8 cellular contexts compared by ENCODE assay signal in genomic region chr22:20319745-20320658, GRCh38. TPM values are rescaled to one million over a fixed set of nuclear protein-coding genes. Genes with fewer than 3 reads are reported as not detected.
DNase-seq lines count a peak whose midpoint lies in the region; ATAC-seq and TF ChIP-seq lines count a peak whose summit lies in the region.

TSS of gene DGCR6L (minus strand) at chr22:20320060. CDS start at chr22:20319988, 72 bp downstream.

- H3K27ac Mint-ChIP-seq in stimulated activated naive CD8-positive, alpha-beta T cell treated with anti-CD3 and anti-CD28 coated beads, Interleukin-15, amount 100 ng/mL, for 72 hours = peak within 1 kb of the TSS; percentile 94 to 98

- peak within 1 kb of the TSS; percentile 93 to 100 for H3K4me3 Mint-ChIP-seq in stimulated activated naive CD8-positive, alpha-beta T cell treated with anti-CD3 and anti-CD28 coated beads, Interleukin-15, amount 100 ng/mL, for 72 hours

- H3K9me2 ChIP-seq in neural cell (ENCODE audit: insufficient read depth, low read length) = no peaks in the 10 kb centered on the region

- TF ChIP-seq EP300 in neural cell (conservative IDR thresholded peaks at IDR 0.05; ENCODE audit: poor library complexity, severe bottlenecking) = no peak

- H3K4me2 ChIP-seq in neural cell (ENCODE audit: low read length) = peak within 1 kb of the TSS; percentile 68

- peak within 1 kb of the TSS; percentile 90 for H3K9ac ChIP-seq in neural cell (ENCODE audit: low read length)

- H3K27me3 Mint-ChIP-seq in stimulated activated naive CD8-positive, alpha-beta T cell treated with anti-CD3 and anti-CD28 coated beads, Interleukin-15, amount 100 ng/mL, for 72 hours = no peaks in the 10 kb centered on the region

- H3F3A ChIP-seq in neural cell (ENCODE audit: insufficient read depth, low read length, poor library complexity, severe bottlenecking) = no peaks in the 10 kb centered on the region

- no peaks in the 10 kb centered on the region for H3K9me3 Mint-ChIP-seq in stimulated activated naive CD8-positive, alpha-beta T cell treated with anti-CD3 and anti-CD28 coated beads, Interleukin-15, amount 100 ng/mL, for 72 hours

- H3K4me3 ChIP-seq in SJCRH30 (peak within 1 kb of the TSS; percentile 99), foreskin fibroblast (ENCODE audit: low read depth in 1 of 2, low read length in 2 of 2) (peak within 1 kb of the TSS; percentile 67 to 95), neural cell (ENCODE audit: low read length) (peak within 1 kb of the TSS; percentile 96)

- H3K4me1 Mint-ChIP-seq in stimulated activated naive CD8-positive, alpha-beta T cell treated with anti-CD3 and anti-CD28 coated beads, Interleukin-15, amount 100 ng/mL, for 72 hours = peaks cover 78% of the 10 kb centered on the region

- H2AFZ ChIP-seq in neural cell (ENCODE audit: low read depth, low read length) = peak within 1 kb of the TSS; percentile 82

- no peak for TF ChIP-seq CTCF in foreskin fibroblast (IDR thresholded peaks at IDR 0.05; ENCODE audit: low read depth, low read length)
- TF ChIP-seq CTCF in neural cell (IDR thresholded peaks at IDR 0.05; ENCODE audit: poor library complexity, severe bottlenecking) = no peak

- no peaks in the 10 kb centered on the region for H4K20me1 ChIP-seq in neural cell (ENCODE audit: insufficient read depth)

- H3K36me3 ChIP-seq in SJCRH30 = no peaks in the 10 kb centered on the region
- H3K36me3 ChIP-seq in neural cell (ENCODE audit: insufficient read depth, low read length) = no peaks in the 10 kb centered on the region

- peak; percentile 62 for ATAC-seq in GM21723 (IDR thresholded peaks at IDR 0.05; ENCODE audit: unreplicated experiment)
- ATAC-seq in stimulated activated naive CD8-positive, alpha-beta T cell treated with anti-CD3 and anti-CD28 coated beads, Interleukin-15, amount 100 ng/mL, for 72 hours = peak; percentile 81

- no peaks in the 10 kb centered on the region for H3K9me3 ChIP-seq in SJCRH30 (replicated peaks)
- H3K9me3 ChIP-seq in neural cell (ENCODE audit: low read length) = no peaks in the 10 kb centered on the region

- H3K4me1 ChIP-seq in SJCRH30 = no peaks in the 10 kb centered on the region

- peak within 1 kb of the TSS; percentile 75 for H3K27ac ChIP-seq in SJCRH30
- peak within 1 kb of the TSS; percentile 57 for H3K27ac ChIP-seq in neural cell (ENCODE audit: low read length)

- H3K27me3 ChIP-seq in SJCRH30 = no peaks in the 10 kb centered on the region
- H3K27me3 ChIP-seq in neural cell (ENCODE audit: insufficient read depth, low read depth, low read length) = no peaks in the 10 kb centered on the region

- H3K79me2 ChIP-seq in neural cell (replicated peaks; ENCODE audit: insufficient read depth, low read length) = peaks cover 7% of the 10 kb centered on the region

- DNase-seq in DMS79 treated with DMSO at 0.1 percent for 48 hours (lab: John Stamatoyannopoulos, UW) = peak; percentile 58
- peak; percentile 90 for DNase-seq in Kasumi-1 (lab: John Stamatoyannopoulos, UW)
- DNase-seq in SJCRH30 = peak; percentile 94 to 96
- peak; percentile 97 for DNase-seq in activated gamma-delta T cell treated with Interleukin-2 at 50 U/mL for 16 hours
- peak; percentile 96 to 99 for DNase-seq in foreskin fibroblast
- DNase-seq in stimulated activated naive CD8-positive, alpha-beta T cell treated with anti-CD3 and anti-CD28 coated beads, Interleukin-15, amount 100 ng/mL, for 72 hours = peak; percentile 97

- TF ChIP-seq RAD21 in neural cell (conservative IDR thresholded peaks at IDR 0.05) = no peak

TF ChIP-seq in neural cell, 6 proteins besides CTCF, POLR2A, EP300 and RAD21:
- peak; percentile 18 for TF ChIP-seq SMC3 (conservative IDR thresholded peaks at IDR 0.05; ENCODE audit: poor library complexity)
- TF ChIP-seq MXI1 (conservative IDR thresholded peaks at IDR 0.05; ENCODE audit: poor library complexity, severe bottlenecking) = peak; percentile 69
- no peak for TF ChIP-seq EZH2 (IDR thresholded peaks at IDR 0.05; ENCODE audit: borderline replicate concordance, insufficient read depth, low read length, poor library complexity, severe bottlenecking)
- TF ChIP-seq REST (IDR thresholded peaks at IDR 0.05; ENCODE audit: borderline replicate concordance) = peak; percentile 64
- TF ChIP-seq TAF1 (IDR thresholded peaks at IDR 0.05; ENCODE audit: low read depth) = no peak
- peak; percentile 78 for TF ChIP-seq POLR2AphosphoS5 (IDR thresholded peaks at IDR 0.05)
TF ChIP-seq in neural cell: peak in this region for 4.

RNA-seq across cellular contexts. Expression of gene DGCR6L, which starts in this region (rescaled TPM):
- total RNA-seq in SJCRH30 (2014; rRNA removed; shearing (Covaris generic)) = 25.8 and 31.1 TPM in 2 replicates
- polyA plus RNA-seq in neural cell = 117 and 125 TPM in 2 replicates
- 43.3 and 44.1 TPM in 2 replicates for polyA minus RNA-seq in neural cell

Comparison
In these comparisons a context has a peak if more than half of its experiments do, and no peak if none do; other contexts are left out.
1. Peak in every context shown above with its lines: DNase-seq, ATAC-seq, H3K4me3 ChIP-seq and H3K27ac ChIP-seq.